ENCODE assay signal across 8 cellular contexts in the genomic region with DNA sequence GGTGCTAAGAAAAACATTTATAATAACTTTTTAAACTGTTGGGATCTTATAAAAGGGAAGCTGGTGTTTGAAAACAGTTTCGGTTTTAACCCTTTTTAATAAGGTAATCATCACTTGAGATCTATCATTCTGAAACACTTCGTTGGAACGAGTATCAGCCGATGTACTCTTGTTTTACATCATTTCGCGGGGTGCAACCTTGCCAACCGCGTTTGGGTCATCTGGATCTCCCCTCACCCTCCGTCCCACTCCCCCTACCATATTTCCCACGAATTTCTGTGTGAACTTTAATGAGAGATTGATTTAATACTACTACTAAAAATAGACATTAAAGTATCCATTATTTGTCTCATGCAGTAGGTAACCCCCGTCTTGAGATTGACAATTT. TPM values are rescaled to one million over a fixed set of nuclear protein-coding genes. Genes with fewer than 3 reads are reported as not detected.
DNase-seq lines count a peak whose midpoint lies in the region; ATAC-seq and TF ChIP-seq lines count a peak whose summit lies in the region.

No MANE protein-coding gene starts in this region.

- DNase-seq in activated CD8-positive, alpha-beta memory T cell treated with anti-CD3 and anti-CD28 coated beads, Interleukin-2, amount 10 ng/mL, durations not matched to agents 7 days and 5 days: peak; percentile 64
- DNase-seq in activated CD8-positive, alpha-beta memory T cell treated with anti-CD3 and anti-CD28 coated beads, Interleukin-2, amount 50 U/mL, for 4 hours: no peak
- DNase-seq in RPMI8226 (peak; percentile 14), nephron progenitor cell (no peak)

- TF ChIP-seq CTCF in nephron progenitor cell (IDR thresholded peaks at IDR 0.05): no peak

- CTCF ChIA-PET in activated CD8-positive, alpha-beta memory T cell treated with anti-CD3 and anti-CD28 coated beads, Interleukin-2, amount 10 ng/mL, durations not matched to agents 7 days and 5 days (lab: Charles Lee): interaction anchor here (0.7 to 5.0 kb wide), 3 partner anchors 28 to 180 kb away, joined by 3 to 45 read pairs (median 4); partner anchors contain the start of genes CCNYL1 and METTL21A

- peak overlapping the region; percentile 94 for H3K4me3 Mint-ChIP-seq in activated CD8-positive, alpha-beta memory T cell treated with anti-CD3 and anti-CD28 coated beads, Interleukin-2, amount 10 ng/mL, durations not matched to agents 7 days and 5 days
- peak overlapping the region; percentile 98 for H3K4me3 Mint-ChIP-seq in nephron progenitor cell

- H3K36me3 Mint-ChIP-seq in activated CD8-positive, alpha-beta memory T cell treated with anti-CD3 and anti-CD28 coated beads, Interleukin-2, amount 10 ng/mL, durations not matched to agents 7 days and 5 days: peaks cover 22% of the 10 kb centered on the region
- peaks cover 18% of the 10 kb centered on the region for H3K36me3 Mint-ChIP-seq in nephron progenitor cell (ENCODE audit: low read depth)

- H3K9me3 Mint-ChIP-seq in activated CD8-positive, alpha-beta memory T cell treated with anti-CD3 and anti-CD28 coated beads, Interleukin-2, amount 10 ng/mL, durations not matched to agents 7 days and 5 days (ENCODE audit: low read depth): no peaks in the 10 kb centered on the region
- H3K9me3 Mint-ChIP-seq in nephron progenitor cell: no peaks in the 10 kb centered on the region

- no peak overlapping the region for H3K27ac ChIP-seq in ectodermal cell (ENCODE audit: insufficient read depth, low read depth, low read length, poor library complexity, severe bottlenecking)

- H3K27me3 Mint-ChIP-seq in activated CD8-positive, alpha-beta memory T cell treated with anti-CD3 and anti-CD28 coated beads, Interleukin-2, amount 10 ng/mL, durations not matched to agents 7 days and 5 days: peaks cover 18% of the 10 kb centered on the region
- peaks cover 20% of the 10 kb centered on the region for H3K27me3 Mint-ChIP-seq in nephron progenitor cell (ENCODE audit: low read depth, poor library complexity)

- H3K36me3 ChIP-seq in ectodermal cell (ENCODE audit: control insufficient read depth, insufficient read depth, low read length): no peaks in the 10 kb centered on the region

- peaks cover 44% of the 10 kb centered on the region for H3K4me1 Mint-ChIP-seq in activated CD8-positive, alpha-beta memory T cell treated with anti-CD3 and anti-CD28 coated beads, Interleukin-2, amount 10 ng/mL, durations not matched to agents 7 days and 5 days
- peaks cover 38% of the 10 kb centered on the region for H3K4me1 Mint-ChIP-seq in nephron progenitor cell

- H3K4me1 ChIP-seq in ectodermal cell (ENCODE audit: control insufficient read depth, insufficient read depth, low read length): peaks cover 9% of the 10 kb centered on the region

- 3 to 4% methylated on average over 10 of the region's 11 CpGs for WGBS in ectodermal cell, 2 experiments

- H3K4me3 ChIP-seq in ectodermal cell (ENCODE audit: insufficient read depth, low read depth, low read length): peak overlapping the region; percentile 58

- no peaks in the 10 kb centered on the region for H3K9me3 ChIP-seq in ectodermal cell (ENCODE audit: control insufficient read depth, low read length)

- H3K27ac Mint-ChIP-seq in activated CD8-positive, alpha-beta memory T cell treated with anti-CD3 and anti-CD28 coated beads, Interleukin-2, amount 10 ng/mL, durations not matched to agents 7 days and 5 days: peak overlapping the region; percentile 96
- peak overlapping the region; percentile 99 for H3K27ac Mint-ChIP-seq in nephron progenitor cell

- ATAC-seq in activated CD8-positive, alpha-beta memory T cell treated with anti-CD3 and anti-CD28 coated beads, Interleukin-2, amount 10 ng/mL, durations not matched to agents 7 days and 5 days: no peak
- ATAC-seq in HG03135 (IDR thresholded peaks at IDR 0.05; ENCODE audit: unreplicated experiment) (no peak), HG02970 (IDR thresholded peaks at IDR 0.05; ENCODE audit: low FRiP score, unreplicated experiment) (no peak)
- no peak for ATAC-seq in activated CD4-positive, CD25-positive, alpha-beta regulatory T cell treated with anti-CD3 and anti-CD28 coated beads, Interleukin-2, amount 50 U/mL, for 24 hours

- peaks cover 21% of the 10 kb centered on the region for H3K27me3 ChIP-seq in ectodermal cell (ENCODE audit: control insufficient read depth, insufficient read depth, low read length, poor library complexity, severe bottlenecking)

RNA-seq across cellular contexts. Expression of gene CREB1, which starts 1.3 kb away (rescaled TPM):
- total RNA-seq in activated CD8-positive, alpha-beta memory T cell treated with anti-CD3 and anti-CD28 coated beads, Interleukin-2, amount 10 ng/mL, durations not matched to agents 7 days and 5 days: 100 to 1,000 TPM; 101 to 115 TPM
- 85.8 TPM for polyA plus RNA-seq in ectodermal cell (2013, experiment 1 of 4)
- polyA plus RNA-seq in ectodermal cell (2013, experiment 2 of 4): 99.0 TPM
- 80.6 TPM for polyA plus RNA-seq in ectodermal cell (2013, experiment 3 of 4)
- 91.1 TPM for polyA plus RNA-seq in ectodermal cell (2013, experiment 4 of 4)

Comparison
In these comparisons a context has a peak if more than half of its experiments do, and no peak if none do; other contexts are left out.
1. DNase-seq: peak in activated CD8-positive, alpha-beta memory T cell treated with anti-CD3 and anti-CD28 coated beads, Interleukin-2, amount 10 ng/mL, durations not matched to agents 7 days and 5 days (single experiment) and RPMI8226 (single experiment); none in activated CD8-positive, alpha-beta memory T cell treated with anti-CD3 and anti-CD28 coated beads, Interleukin-2, amount 50 U/mL, for 4 hours (single experiment) and nephron progenitor cell (single experiment).